In the genomic region with DNA sequence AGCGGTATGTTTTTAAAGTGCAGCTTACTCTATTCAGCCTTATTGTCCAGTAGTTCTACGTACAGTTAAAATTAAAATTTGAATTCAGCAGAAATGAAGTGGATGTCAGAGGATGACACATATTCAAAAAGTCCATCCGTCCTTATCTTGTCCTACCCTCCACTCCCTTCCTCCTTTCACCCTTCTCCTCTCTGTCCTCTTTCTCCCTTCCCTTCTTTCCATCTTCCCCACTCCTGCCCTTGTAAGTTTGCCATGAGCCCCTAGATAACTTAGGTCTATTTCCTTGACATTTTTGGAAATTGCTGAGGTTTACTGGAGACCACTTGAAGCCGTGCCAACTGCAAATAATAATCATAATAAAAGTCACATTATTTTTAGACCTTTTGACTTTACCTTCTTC, we compare ENCODE assay signal across 24 cellular contexts.
DNase-seq lines count a peak whose midpoint lies in the region; ATAC-seq, FAIRE-seq and TF ChIP-seq lines count a peak whose summit lies in the region.
"Had no signal": no experiment of that assay in that cellular context is flagged by ENCODE, and none has a peak within 500 bp of the region (broad histone marks: within the 10 kb centered on the region; RNA-seq: fewer than 3 reads in every experiment).

No MANE protein-coding gene starts in this region.

- H3K36me3 Mint-ChIP-seq in Calu3 (ENCODE audit: insufficient read depth, unreplicated experiment) (peaks cover 13% of the 10 kb centered on the region), progenitor cell of endocrine pancreas (ENCODE audit: insufficient read depth) (no peaks in the 10 kb centered on the region)
- H3K36me3 Mint-ChIP-seq: activated naive CD4-positive, alpha-beta T cell treated with anti-CD3 and anti-CD28 coated beads, Interleukin-2, amount 50 U/mL, for 72 hours; CD4-positive, alpha-beta memory T cell had no signal

- H3K4me3 ChIP-seq in PC-9 = no peak overlapping the region
- no peak overlapping the region for H3K4me3 ChIP-seq in endothelial cell of umbilical vein (replicated peaks in 1 of 3; ENCODE audit: insufficient read depth in 1 of 3, low read depth in 1 of 3, low read length in 3 of 3)
- H3K4me3 ChIP-seq: heart right ventricle, left lung, thoracic aorta had no signal

- H3K9me1 ChIP-seq in endothelial cell of umbilical vein (replicated peaks; ENCODE audit: control insufficient read depth, extremely low read depth, insufficient read depth, low read length) = no peaks in the 10 kb centered on the region

- H3F3A ChIP-seq in PC-9 (ENCODE audit: insufficient read depth, low read depth) = peaks cover 32% of the 10 kb centered on the region

- TF ChIP-seq CTCF in Calu3 (IDR thresholded peaks at IDR 0.05; ENCODE audit: unreplicated experiment) (no peak), PC-9 (conservative IDR thresholded peaks at IDR 0.05) (no peak), endothelial cell of umbilical vein (IDR thresholded peaks at IDR 0.05; ENCODE audit: extremely low read depth in 1 of 2, insufficient read depth in 1 of 2, low read depth in 1 of 2, low read length in 2 of 2) (no peak), progenitor cell of endocrine pancreas (IDR thresholded peaks at IDR 0.05; ENCODE audit: unreplicated experiment) (no peak), RWPE1 (conservative IDR thresholded peaks at IDR 0.05; ENCODE audit: low read depth) (no peak)

- H3K9me3 Mint-ChIP-seq in Calu3 (ENCODE audit: low read depth, unreplicated experiment) (no peaks in the 10 kb centered on the region), progenitor cell of endocrine pancreas (ENCODE audit: low read depth) (no peaks in the 10 kb centered on the region)
- H3K9me3 Mint-ChIP-seq: activated naive CD4-positive, alpha-beta T cell treated with anti-CD3 and anti-CD28 coated beads, Interleukin-2, amount 50 U/mL, for 72 hours; activated T-cell treated with anti-CD3 and anti-CD28 coated beads, Interleukin-2, amount 50 U/mL, for 72 hours; endodermal cell; H9 had no signal

- POLR2A ChIA-PET in PC-9 (lab: Charles Lee; ENCODE audit: unreplicated experiment) (interaction anchor here (0.6 to 0.7 kb wide), 2 partner anchors 57 to 175 kb away, joined by 4 to 5 read pairs; no protein-coding TSS in a partner anchor), endothelial cell of umbilical vein (lab: Charles Lee) (no interaction called here), RWPE1 (lab: Yijun Ruan, JAX; ENCODE audit: low non-redundant PET) (no interaction called here)

- H3K4me1 Mint-ChIP-seq in Calu3 (ENCODE audit: low read depth, unreplicated experiment) = peaks cover 85% of the 10 kb centered on the region
- peaks cover 33% of the 10 kb centered on the region for H3K4me1 Mint-ChIP-seq in progenitor cell of endocrine pancreas (ENCODE audit: low read depth)
- H3K4me1 Mint-ChIP-seq: CD4-positive, alpha-beta memory T cell had no signal

- no peak for FAIRE-seq in endothelial cell of umbilical vein (lab: Jason Lieb, UNC)

- intact Hi-C loops in Calu3 (cut with micrococcal nuclease; ENCODE audit: unreplicated experiment) (loop anchor here (5.0 kb wide), 2 partner anchors 53 to 57 kb away; no protein-coding TSS in a partner anchor), PC-9 (cut with micrococcal nuclease; ENCODE audit: unreplicated experiment) (no loop called here), endothelial cell of umbilical vein (cut with micrococcal nuclease) (loop anchor here (1.0 kb wide), 1 partner anchor 10 kb away; no protein-coding TSS in a partner anchor)

- 0 out of 2 replicates have a peak overlapping the region, but pooled peaks have one; percentile 4 for H3K27ac ChIP-seq in PC-9
- H3K27ac ChIP-seq in endothelial cell of umbilical vein (ENCODE audit: insufficient read depth, low read depth, low read length) = peak overlapping the region; percentile 24
- H3K27ac ChIP-seq in RWPE1 = no peak overlapping the region
- H3K27ac ChIP-seq: heart right ventricle, left lung, thoracic aorta had no signal

- H3K4me3 Mint-ChIP-seq in Calu3 (ENCODE audit: low read depth, unreplicated experiment) = no peak overlapping the region
- H3K4me3 Mint-ChIP-seq in progenitor cell of endocrine pancreas (ENCODE audit: low read depth) = no peak overlapping the region
- H3K4me3 Mint-ChIP-seq: activated CD4-positive, alpha-beta T cell treated with anti-CD3 and anti-CD28 coated beads for 36 hours; activated T-cell treated with anti-CD3 and anti-CD28 coated beads, Interleukin-2, amount 50 U/mL, for 72 hours; CD4-positive, alpha-beta memory T cell; endodermal cell; H9 had no signal

- peak overlapping the region; percentile 52 for H3K27ac Mint-ChIP-seq in Calu3 (ENCODE audit: unreplicated experiment)
- H3K27ac Mint-ChIP-seq in progenitor cell of endocrine pancreas = peak overlapping the region; percentile 89
- H3K27ac Mint-ChIP-seq: activated CD4-positive, alpha-beta T cell treated with anti-CD3 and anti-CD28 coated beads for 36 hours; activated naive CD4-positive, alpha-beta T cell treated with anti-CD3 and anti-CD28 coated beads, Interleukin-2, amount 50 U/mL, for 72 hours; activated T-cell treated with anti-CD3 and anti-CD28 coated beads, Interleukin-2, amount 50 U/mL, for 72 hours; CD4-positive, alpha-beta memory T cell; endodermal cell; H9 had no signal

- DNase-seq in Calu3 = no peak
- DNase-seq in PC-9 = no peak
- no peak for DNase-seq in endothelial cell of umbilical vein (ENCODE audit: low read depth, low spot score)
- DNase-seq in progenitor cell of endocrine pancreas (ENCODE audit: low spot score, unreplicated experiment) = no peak
- no peak for DNase-seq in activated CD4-positive, CD25-positive, alpha-beta regulatory T cell treated with anti-CD3 and anti-CD28 coated beads, Interleukin-2, amount 50 U/mL, for 72 hours
- DNase-seq in NCI-H69 (lab: John Stamatoyannopoulos, UW) = no peak
- no peak for DNase-seq in RWPE1 (ENCODE audit: low spot score)
- DNase-seq: activated CD4-positive, alpha-beta T cell treated with anti-CD3 and anti-CD28 coated beads for 36 hours; activated T-cell treated with anti-CD3 and anti-CD28 coated beads, Interleukin-2, amount 50 U/mL, for 72 hours; CD4-positive, alpha-beta memory T cell; DMS53; endodermal cell; GF-D8; H9; heart right ventricle; left lung; NCI-H1417 treated with DMSO at 0.1 percent for 48 hours; NCI-H2171; NCI-H526; right cardiac atrium; SHP77 had no signal

- H4K20me1 ChIP-seq in PC-9 (ENCODE audit: insufficient read depth) (peaks cover 21% of the 10 kb centered on the region), endothelial cell of umbilical vein (replicated peaks; ENCODE audit: control insufficient read depth, extremely low read depth, insufficient read depth, low read length) (peaks cover 8% of the 10 kb centered on the region)

- peaks cover 21% of the 10 kb centered on the region for H3K4me1 ChIP-seq in PC-9 (replicated peaks; ENCODE audit: insufficient read depth)
- H3K4me1 ChIP-seq in endothelial cell of umbilical vein (ENCODE audit: control insufficient read depth, extremely low read depth, insufficient read depth, low read length) = peaks cover 41% of the 10 kb centered on the region

- H3K36me3 ChIP-seq in PC-9 (ENCODE audit: low read depth) = peaks cover 9% of the 10 kb centered on the region; the same call in 1 of the 2 replicates
- H3K36me3 ChIP-seq in endothelial cell of umbilical vein (ENCODE audit: control insufficient read depth in 2 of 2, extremely low read depth in 1 of 2, insufficient read depth in 2 of 2, low read length in 2 of 2) = no peaks in the 10 kb centered on the region
- H3K36me3 ChIP-seq: heart right ventricle, left lung, thoracic aorta had no signal

- H3K79me2 ChIP-seq in PC-9 (ENCODE audit: low read depth) (peaks cover 96% of the 10 kb centered on the region), endothelial cell of umbilical vein (ENCODE audit: control insufficient read depth, insufficient read depth, low read length) (peaks cover 100% of the 10 kb centered on the region)

- BruUV-seq in Calu3 (replicated peaks; lab: Mats Ljungman, UMichigan) (no TSS peak), PC-9 (replicated peaks; lab: Mats Ljungman, UMichigan) (no TSS peak), endothelial cell of umbilical vein (replicated peaks; lab: Mats Ljungman, UMichigan) (no TSS peak)

- dilution Hi-C loops in endothelial cell of umbilical vein (cut with MboI; ENCODE audit: extremely low pct_ligation_motif_present, low sequenced_read_pairs) = no loop called here

- H2AFZ ChIP-seq in PC-9 (no peak overlapping the region), endothelial cell of umbilical vein (ENCODE audit: low read depth, low read length) (no peak overlapping the region)

- ATAC-seq in GM19035 (IDR thresholded peaks at IDR 0.05; ENCODE audit: unreplicated experiment) = no peak
- ATAC-seq: activated CD4-positive, alpha-beta T cell treated with anti-CD3 and anti-CD28 coated beads for 36 hours; activated naive CD4-positive, alpha-beta T cell treated with anti-CD3 and anti-CD28 coated beads, Interleukin-2, amount 50 U/mL, for 72 hours; activated T-cell treated with anti-CD3 and anti-CD28 coated beads, Interleukin-2, amount 50 U/mL, for 72 hours; left lung; right cardiac atrium had no signal

- CTCF ChIA-PET in Calu3 (lab: Charles Lee) (interaction anchor here (0.6 to 1.0 kb wide), 2 partner anchors 58 to 259 kb away, joined by 3 read pairs; no protein-coding TSS in a partner anchor), PC-9 (lab: Charles Lee) (interaction anchor here (0.6 kb wide), 2 partner anchors 30 to 32 kb away, joined by 3 to 4 read pairs; no protein-coding TSS in a partner anchor), endothelial cell of umbilical vein (lab: Charles Lee) (interaction anchor here (0.6 to 1.9 kb wide), 7 partner anchors 8 to 254 kb away, joined by 3 to 9 read pairs (median 4); no protein-coding TSS in a partner anchor), RWPE1 (lab: Yijun Ruan, JAX) (interaction anchor here (0.6 to 1.3 kb wide), 4 partner anchors 16 to 624 kb away, joined by 3 to 6 read pairs (median 4); no protein-coding TSS in a partner anchor)

- no peaks in the 10 kb centered on the region; the same call in 1 of the 2 replicates for H3K9me2 ChIP-seq in PC-9 (ENCODE audit: insufficient read depth)

- no peak overlapping the region for H3K4me2 ChIP-seq in PC-9
- peak overlapping the region; percentile 30 for H3K4me2 ChIP-seq in endothelial cell of umbilical vein (ENCODE audit: insufficient read depth, low read length)

- H3K27me3 Mint-ChIP-seq in Calu3 (ENCODE audit: unreplicated experiment) (no peaks in the 10 kb centered on the region), progenitor cell of endocrine pancreas (no peaks in the 10 kb centered on the region)
- H3K27me3 Mint-ChIP-seq: activated CD4-positive, alpha-beta T cell treated with anti-CD3 and anti-CD28 coated beads for 36 hours had no signal

- H3K27me3 ChIP-seq in PC-9 (ENCODE audit: insufficient read depth, low read depth) (no peaks in the 10 kb centered on the region), endothelial cell of umbilical vein (ENCODE audit: control insufficient read depth in 2 of 2, insufficient read depth in 2 of 2, low read length in 2 of 2) (no peaks in the 10 kb centered on the region)
- H3K27me3 ChIP-seq: heart right ventricle, left lung had no signal

- TF ChIP-seq POLR2A in endothelial cell of umbilical vein (IDR thresholded peaks at IDR 0.05; ENCODE audit: low read depth, low read length) = no peak

- peak overlapping the region; percentile 2 for H3K9ac ChIP-seq in endothelial cell of umbilical vein (replicated peaks; ENCODE audit: extremely low read depth, insufficient read depth, low read length)

- peaks cover 6% of the 10 kb centered on the region; the same call in 1 of the 2 replicates for H3K9me3 ChIP-seq in PC-9 (ENCODE audit: insufficient read depth, low read depth)
- no peaks in the 10 kb centered on the region for H3K9me3 ChIP-seq in endothelial cell of umbilical vein (replicated peaks; ENCODE audit: control insufficient read depth, insufficient read depth, low read length)
- H3K9me3 ChIP-seq: heart right ventricle, left lung, thoracic aorta had no signal
